In genomic region chr20:38023181-38024085, GRCh38 we compare ENCODE assay signal across 10 cellular contexts. TPM values are rescaled to one million over a fixed set of nuclear protein-coding genes. Genes with fewer than 3 reads are reported as not detected.
DNase-seq lines count a peak whose midpoint lies in the region; ATAC-seq and TF ChIP-seq lines count a peak whose summit lies in the region.
"Had no signal": no experiment of that assay in that cellular context is flagged by ENCODE, and none has a peak within 500 bp of the region (broad histone marks: within the 10 kb centered on the region; RNA-seq: fewer than 3 reads in every experiment).

No MANE protein-coding gene starts in this region.

- H3K9ac ChIP-seq in mucosa of rectum (ENCODE audit: low read depth in 1 of 2, low read length in 2 of 2): no peak overlapping the region
- H3K9ac ChIP-seq: neural progenitor cell had no signal

- intact Hi-C loops in CD14-positive monocyte (cut with micrococcal nuclease): no loop called here

- no peak for DNase-seq in CD14-positive monocyte (ENCODE audit: low spot score)
- peak; percentile 69 for DNase-seq in KBM-7
- DNase-seq in astrocyte of the cerebellum (ENCODE audit: low read depth): peak; percentile 62
- DNase-seq in activated CD8-positive, alpha-beta memory T cell treated with anti-CD3 and anti-CD28 coated beads for 24 hours: no peak
- DNase-seq: NCI-H1092 treated with DMSO at 0.1 percent for 48 hours had no signal

- H3K4me3 ChIP-seq in astrocyte of the cerebellum (ENCODE audit: low read depth, low read length): no peak overlapping the region
- H3K4me3 ChIP-seq in mucosa of rectum (ENCODE audit: low read length in 2 of 2): no peak overlapping the region
- H3K4me3 ChIP-seq: neural progenitor cell had no signal

- H3K27me3 Mint-ChIP-seq in CD14-positive monocyte (ENCODE audit: low read depth in 3 of 3): no peaks in the 10 kb centered on the region

- H3K4me1 ChIP-seq in mucosa of rectum (ENCODE audit: control insufficient read depth in 2 of 2, insufficient read depth in 2 of 2, low read length in 2 of 2): peaks cover 0 to 4% of the 10 kb centered on the region in 2 donors
- H3K4me1 ChIP-seq: neural progenitor cell had no signal

- TF ChIP-seq CTCF in CD14-positive monocyte (IDR thresholded peaks at IDR 0.05): no peak
- no peak for TF ChIP-seq CTCF in astrocyte of the cerebellum (IDR thresholded peaks at IDR 0.05; ENCODE audit: low read depth, low read length, missing control alignments)

- H3K4me3 Mint-ChIP-seq in CD14-positive monocyte: peak overlapping the region in 1 of 2 donors; percentile 61
- H3K4me3 Mint-ChIP-seq: neural progenitor cell had no signal

- H3K4me1 Mint-ChIP-seq in CD14-positive monocyte: peaks cover 14% of the 10 kb centered on the region
- H3K4me1 Mint-ChIP-seq: neural progenitor cell had no signal

- ATAC-seq in GM19035 (IDR thresholded peaks at IDR 0.05; ENCODE audit: unreplicated experiment): no peak
- ATAC-seq in HG03442 (IDR thresholded peaks at IDR 0.05; ENCODE audit: unreplicated experiment): no peak
- ATAC-seq in HG02885 (IDR thresholded peaks at IDR 0.05; ENCODE audit: poor library complexity, unreplicated experiment): no peak

- no peaks in the 10 kb centered on the region for H3K27me3 ChIP-seq in mucosa of rectum (ENCODE audit: control insufficient read depth in 2 of 2, insufficient read depth in 2 of 2, low read length in 2 of 2)
- H3K27me3 ChIP-seq: neural progenitor cell had no signal

- no peaks in the 10 kb centered on the region for H3K9me3 ChIP-seq in mucosa of rectum (ENCODE audit: control insufficient read depth in 2 of 2, low read length in 2 of 2)

- peaks cover under 1 to 9% of the 10 kb centered on the region in 2 donors for H3K36me3 ChIP-seq in mucosa of rectum (ENCODE audit: control insufficient read depth in 2 of 2, insufficient read depth in 2 of 2, low read length in 2 of 2)

- peaks cover 28 to 29% of the 10 kb centered on the region in 2 donors for H3K36me3 Mint-ChIP-seq in CD14-positive monocyte

- in situ Hi-C loops in KBM-7 (cut with MboI; ENCODE audit: low pct_unique_long_range_greater_than_20kb, low sequenced_read_pairs): no loop called here
- in situ Hi-C loops in astrocyte of the cerebellum (cut with HindIII; ENCODE audit: low sequenced_read_pairs): no loop called here

- H3K27ac ChIP-seq in mucosa of rectum (ENCODE audit: low read depth in 2 of 2, low read length in 2 of 2): peak overlapping the region; percentile 17 to 31
- H3K27ac ChIP-seq: neural progenitor cell had no signal

- H3K9me3 Mint-ChIP-seq in CD14-positive monocyte: peaks cover 1 to 11% (median 6%) of the 10 kb centered on the region in 7 donors

- H3K27ac Mint-ChIP-seq in CD14-positive monocyte: peak overlapping the region in 5 of 7 donors; percentile 40 to 70 (median 64)
- H3K27ac Mint-ChIP-seq: neural progenitor cell had no signal

RNA-seq across cellular contexts. Expression of gene TTI1, which starts 9.8 kb away (rescaled TPM):
- 1 to 10 TPM; 6.4 to 8.8 TPM for polyA plus RNA-seq in CD14-positive monocyte

RNA-seq across cellular contexts. Expression of gene RPRD1B, which starts 10.1 kb away (rescaled TPM):
- 1 to 10 TPM; 3.6 to 4.7 TPM for polyA plus RNA-seq in CD14-positive monocyte

Comparison
In these comparisons a context has a peak if more than half of its experiments do, and no peak if none do; other contexts are left out.
1. DNase-seq: peak in KBM-7 (single experiment) and astrocyte of the cerebellum (single experiment); none in CD14-positive monocyte (single experiment) and activated CD8-positive, alpha-beta memory T cell treated with anti-CD3 and anti-CD28 coated beads for 24 hours (single experiment).